Comparison of ENCODE assay signal across 9 cellular contexts in genomic region chr22:24273031-24273430, GRCh38. TPM values are rescaled to one million over a fixed set of nuclear protein-coding genes. Genes with fewer than 3 reads are reported as not detected.
DNase-seq lines count a peak whose midpoint lies in the region; ATAC-seq, FAIRE-seq and TF ChIP-seq lines count a peak whose summit lies in the region.
"Not testable (repeated sequence)": the region's sequence is repeated elsewhere in the genome, so short reads cannot be mapped to it uniquely, and the experiment has no call there.
"Had no signal": no experiment of that assay in that cellular context is flagged by ENCODE, and none has a peak within 500 bp of the region (broad histone marks: within the 10 kb centered on the region; RNA-seq: fewer than 3 reads in every experiment).

No MANE protein-coding gene starts in this region.

- not testable (repeated sequence) for H3K36me3 Mint-ChIP-seq in CD4-positive, CD25-positive, alpha-beta regulatory T cell; IgD-negative memory B cell
- H3K36me3 Mint-ChIP-seq in activated CD4-positive, alpha-beta memory T cell treated with anti-CD3 and anti-CD28 coated beads for 36 hours, result peaks cover 11% of the 10 kb centered on the region
- H3K36me3 Mint-ChIP-seq in activated naive CD4-positive, alpha-beta T cell treated with anti-CD3 and anti-CD28 coated beads, Interleukin-2, amount 50 U/mL, for 72 hours, result peaks cover 10 to 16% of the 10 kb centered on the region in 2 donors
- peaks cover 16% of the 10 kb centered on the region for H3K36me3 Mint-ChIP-seq in nephron (ENCODE audit: low read depth)
- H3K36me3 Mint-ChIP-seq in stimulated activated naive CD8-positive, alpha-beta T cell treated with anti-CD3 and anti-CD28 coated beads, Interleukin-15, Interleukin-2, amounts not matched to agents 100 ng/mL and 50 ng/mL, for 24 hours (ENCODE audit: low read depth), result peaks cover 19% of the 10 kb centered on the region

- H3K4me2 ChIP-seq in endothelial cell of umbilical vein (ENCODE audit: insufficient read depth, low read length), result not testable (repeated sequence)

- peaks cover 22 to 44% (median 24%) of the 10 kb centered on the region in 4 donors for H3K4me1 Mint-ChIP-seq in CD4-positive, CD25-positive, alpha-beta regulatory T cell
- peaks cover 31 to 36% (median 32%) of the 10 kb centered on the region in 3 donors for H3K4me1 Mint-ChIP-seq in IgD-negative memory B cell
- peaks cover 44% of the 10 kb centered on the region for H3K4me1 Mint-ChIP-seq in activated CD4-positive, alpha-beta memory T cell treated with anti-CD3 and anti-CD28 coated beads for 36 hours (ENCODE audit: low read depth)
- H3K4me1 Mint-ChIP-seq in nephron, result peaks cover 36% of the 10 kb centered on the region
- H3K4me1 Mint-ChIP-seq in stimulated activated naive CD8-positive, alpha-beta T cell treated with anti-CD3 and anti-CD28 coated beads, Interleukin-15, Interleukin-2, amounts not matched to agents 100 ng/mL and 50 ng/mL, for 24 hours (ENCODE audit: low read depth), result peaks cover 53% of the 10 kb centered on the region

- not testable (repeated sequence) for TF ChIP-seq CTCF in endothelial cell of umbilical vein (IDR thresholded peaks at IDR 0.05; ENCODE audit: extremely low read depth in 1 of 2, insufficient read depth in 1 of 2, low read depth in 1 of 2, low read length in 2 of 2); nephron (IDR thresholded peaks at IDR 0.05; ENCODE audit: unreplicated experiment in 3 of 3)

- H3K4me1 ChIP-seq in CD4-positive, CD25-positive, alpha-beta regulatory T cell (ENCODE audit: control insufficient read depth, insufficient read depth, low read length, poor library complexity, severe bottlenecking), result peaks cover 19% of the 10 kb centered on the region
- peaks cover 12% of the 10 kb centered on the region for H3K4me1 ChIP-seq in endothelial cell of umbilical vein (ENCODE audit: control insufficient read depth, extremely low read depth, insufficient read depth, low read length)

- DNase-seq in CD4-positive, CD25-positive, alpha-beta regulatory T cell, result peak in 1 of 3 donors; percentile 10
- not testable (repeated sequence) for DNase-seq in SK-N-MC (ENCODE audit: low read depth, low spot score); activated CD4-positive, alpha-beta memory T cell treated with anti-CD3 and anti-CD28 coated beads for 36 hours; activated naive CD4-positive, alpha-beta T cell treated with anti-CD3 and anti-CD28 coated beads, Interleukin-2, amount 50 U/mL, for 72 hours (ENCODE audit: low spot score in 2 of 2); endothelial cell of umbilical vein (ENCODE audit: low read depth, low spot score)

- ATAC-seq in CD4-positive, CD25-positive, alpha-beta regulatory T cell (ENCODE audit: low read depth in 2 of 2), result not testable (repeated sequence)
- peak; percentile 53 to 73 for ATAC-seq in activated naive CD4-positive, alpha-beta T cell treated with anti-CD3 and anti-CD28 coated beads, Interleukin-2, amount 50 U/mL, for 72 hours

- H3K4me3 ChIP-seq in CD4-positive, CD25-positive, alpha-beta regulatory T cell (ENCODE audit: low read depth, low read length), result peak overlapping the region; percentile 35
- H3K4me3 ChIP-seq in SK-N-MC, result peak overlapping the region; percentile 16; the same call in 1 of the 2 replicates
- H3K4me3 ChIP-seq in endothelial cell of umbilical vein (replicated peaks in 1 of 3; ENCODE audit: insufficient read depth in 1 of 3, low read depth in 1 of 3, low read length in 3 of 3), result not testable (repeated sequence)

- dilution Hi-C loops in endothelial cell of umbilical vein (cut with MboI; ENCODE audit: extremely low pct_ligation_motif_present, low sequenced_read_pairs), result not testable (repeated sequence)

- not testable (repeated sequence) for H3K9me1 ChIP-seq in endothelial cell of umbilical vein (replicated peaks; ENCODE audit: control insufficient read depth, extremely low read depth, insufficient read depth, low read length)

- not testable (repeated sequence) for H3K9ac ChIP-seq in SK-N-MC (ENCODE audit: insufficient read length); endothelial cell of umbilical vein (replicated peaks; ENCODE audit: extremely low read depth, insufficient read depth, low read length)

- BruUV-seq in endothelial cell of umbilical vein (replicated peaks; lab: Mats Ljungman, UMichigan), result not testable (repeated sequence)

- not testable (repeated sequence) for H2AFZ ChIP-seq in endothelial cell of umbilical vein (ENCODE audit: low read depth, low read length)

- H3K9me3 ChIP-seq in CD4-positive, CD25-positive, alpha-beta regulatory T cell (ENCODE audit: control insufficient read depth in 2 of 2, low read length in 2 of 2); SK-N-MC (ENCODE audit: low read depth, low read length); endothelial cell of umbilical vein (replicated peaks; ENCODE audit: control insufficient read depth, insufficient read depth, low read length): not testable (repeated sequence)

- H3K79me2 ChIP-seq in endothelial cell of umbilical vein (ENCODE audit: control insufficient read depth, insufficient read depth, low read length), result peaks cover 62% of the 10 kb centered on the region

- intact Hi-C loops in activated CD4-positive, alpha-beta memory T cell treated with anti-CD3 and anti-CD28 coated beads for 36 hours (cut with micrococcal nuclease), result loop anchor here (1.0 to 5.0 kb wide), 2 partner anchors 12 to 159 kb away; no protein-coding TSS in a partner anchor
- intact Hi-C loops in endothelial cell of umbilical vein (cut with micrococcal nuclease), result loop anchor here (5.0 kb wide), 1 partner anchor 229 kb away; no protein-coding TSS in a partner anchor

- not testable (repeated sequence) for H3K9me3 Mint-ChIP-seq in CD4-positive, CD25-positive, alpha-beta regulatory T cell; IgD-negative memory B cell; activated CD4-positive, alpha-beta memory T cell treated with anti-CD3 and anti-CD28 coated beads for 36 hours; activated naive CD4-positive, alpha-beta T cell treated with anti-CD3 and anti-CD28 coated beads, Interleukin-2, amount 50 U/mL, for 72 hours; nephron; stimulated activated naive CD8-positive, alpha-beta T cell treated with anti-CD3 and anti-CD28 coated beads, Interleukin-15, Interleukin-2, amounts not matched to agents 100 ng/mL and 50 ng/mL, for 24 hours

- peak; percentile 35 for FAIRE-seq in endothelial cell of umbilical vein (lab: Jason Lieb, UNC)

- not testable (repeated sequence) for TF ChIP-seq POLR2A in endothelial cell of umbilical vein (IDR thresholded peaks at IDR 0.05; ENCODE audit: low read depth, low read length)

- CTCF ChIA-PET in activated CD4-positive, alpha-beta memory T cell treated with anti-CD3 and anti-CD28 coated beads for 36 hours (lab: Charles Lee), result interaction anchor here (3.2 kb wide), 1 partner anchor 13 kb away, joined by 14 read pairs; no protein-coding TSS in a partner anchor
- CTCF ChIA-PET in endothelial cell of umbilical vein (lab: Charles Lee), result not testable (repeated sequence)

- H3K27me3 ChIP-seq in CD4-positive, CD25-positive, alpha-beta regulatory T cell (ENCODE audit: control insufficient read depth, insufficient read depth, low read length); endothelial cell of umbilical vein (ENCODE audit: control insufficient read depth in 2 of 2, insufficient read depth in 2 of 2, low read length in 2 of 2): not testable (repeated sequence)

- not testable (repeated sequence) for H3K27me3 Mint-ChIP-seq in CD4-positive, CD25-positive, alpha-beta regulatory T cell; IgD-negative memory B cell; activated CD4-positive, alpha-beta memory T cell treated with anti-CD3 and anti-CD28 coated beads for 36 hours; nephron (ENCODE audit: low read depth); stimulated activated naive CD8-positive, alpha-beta T cell treated with anti-CD3 and anti-CD28 coated beads, Interleukin-15, Interleukin-2, amounts not matched to agents 100 ng/mL and 50 ng/mL, for 24 hours

- POLR2A ChIA-PET in activated CD4-positive, alpha-beta memory T cell treated with anti-CD3 and anti-CD28 coated beads for 36 hours (lab: Charles Lee), result interaction anchor here (3.0 kb wide), 1 partner anchor 12 kb away, joined by 15 read pairs; no protein-coding TSS in a partner anchor
- POLR2A ChIA-PET in endothelial cell of umbilical vein (lab: Charles Lee), result not testable (repeated sequence)

- not testable (repeated sequence) for H4K20me1 ChIP-seq in endothelial cell of umbilical vein (replicated peaks; ENCODE audit: control insufficient read depth, extremely low read depth, insufficient read depth, low read length)

- H3K4me3 Mint-ChIP-seq in CD4-positive, CD25-positive, alpha-beta regulatory T cell, result peak overlapping the region; percentile 39 to 90 (median 70)
- peak overlapping the region; percentile 84 to 95 (median 91) for H3K4me3 Mint-ChIP-seq in IgD-negative memory B cell
- H3K4me3 Mint-ChIP-seq in activated CD4-positive, alpha-beta memory T cell treated with anti-CD3 and anti-CD28 coated beads for 36 hours, result not testable (repeated sequence)
- H3K4me3 Mint-ChIP-seq in nephron, result peak overlapping the region; percentile 52 to 87 (median 57)
- H3K4me3 Mint-ChIP-seq in stimulated activated naive CD8-positive, alpha-beta T cell treated with anti-CD3 and anti-CD28 coated beads, Interleukin-15, Interleukin-2, amounts not matched to agents 100 ng/mL and 50 ng/mL, for 24 hours, result peak overlapping the region; percentile 87

- not testable (repeated sequence) for H3K27ac Mint-ChIP-seq in CD4-positive, CD25-positive, alpha-beta regulatory T cell; nephron
- H3K27ac Mint-ChIP-seq in IgD-negative memory B cell, result peak overlapping the region in 1 of 3 donors; percentile 33
- H3K27ac Mint-ChIP-seq in activated CD4-positive, alpha-beta memory T cell treated with anti-CD3 and anti-CD28 coated beads for 36 hours, result peak overlapping the region; percentile 42
- H3K27ac Mint-ChIP-seq in activated naive CD4-positive, alpha-beta T cell treated with anti-CD3 and anti-CD28 coated beads, Interleukin-2, amount 50 U/mL, for 72 hours, result peak overlapping the region; percentile 93 to 95
- peak overlapping the region; percentile 82 for H3K27ac Mint-ChIP-seq in stimulated activated naive CD8-positive, alpha-beta T cell treated with anti-CD3 and anti-CD28 coated beads, Interleukin-15, Interleukin-2, amounts not matched to agents 100 ng/mL and 50 ng/mL, for 24 hours

- not testable (repeated sequence) for H3K36me3 ChIP-seq in CD4-positive, CD25-positive, alpha-beta regulatory T cell (ENCODE audit: control insufficient read depth, insufficient read depth, low read length); SK-N-MC (ENCODE audit: insufficient read depth, low read length); endothelial cell of umbilical vein (ENCODE audit: control insufficient read depth in 2 of 2, extremely low read depth in 1 of 2, insufficient read depth in 2 of 2, low read length in 2 of 2)

- H3K27ac ChIP-seq in CD4-positive, CD25-positive, alpha-beta regulatory T cell (ENCODE audit: insufficient read depth, low read length, poor library complexity, severe bottlenecking); SK-N-MC; endothelial cell of umbilical vein (ENCODE audit: insufficient read depth, low read depth, low read length): not testable (repeated sequence)

RNA-seq across cellular contexts. Expression of gene SPECC1L, which starts 2.4 kb away (rescaled TPM):
- total RNA-seq in CD4-positive, CD25-positive, alpha-beta regulatory T cell, result 39.6 TPM
- 1 to 10 TPM; 4.1 to 8.6 (median 5.5) TPM for polyA plus RNA-seq in CD4-positive, CD25-positive, alpha-beta regulatory T cell
- polyA plus RNA-seq in IgD-negative memory B cell (19.3 TPM), endothelial cell of umbilical vein (18.8 and 22.8 TPM in 2 replicates)
- 10 to 100 TPM; 27.7 to 34.3 TPM for total RNA-seq in activated CD4-positive, alpha-beta memory T cell treated with anti-CD3 and anti-CD28 coated beads for 36 hours
- total RNA-seq in activated naive CD4-positive, alpha-beta T cell treated with anti-CD3 and anti-CD28 coated beads, Interleukin-2, amount 50 U/mL, for 72 hours, result 10 to 100 TPM; 32.7 to 38.9 TPM
- total RNA-seq in endothelial cell of umbilical vein, result 63.2 and 79.3 TPM in 2 replicates
- 25.7 and 26.4 TPM in 2 replicates for polyA plus RNA-seq in endothelial cell of umbilical vein (2011; cell fraction: cytosol; rRNA removed)
- polyA plus RNA-seq in endothelial cell of umbilical vein (2011; cell fraction: nucleus; rRNA removed), result 52.7 and 57.4 TPM in 2 replicates
- 29.0 and 36.1 TPM in 2 replicates for polyA plus RNA-seq in endothelial cell of umbilical vein (2012)
- polyA minus RNA-seq in endothelial cell of umbilical vein, result 51.1 and 60.3 TPM in 2 replicates
- 15.2 TPM for polyA minus RNA-seq in endothelial cell of umbilical vein (2011; cell fraction: cytosol; rRNA and poly(A)+ RNA removed)
- 55.3 and 60.1 TPM in 2 replicates for polyA minus RNA-seq in endothelial cell of umbilical vein (2011; cell fraction: nucleus; rRNA and poly(A)+ RNA removed)

RNA-seq across cellular contexts. Expression of gene GGT5, which starts 28.1 kb away (rescaled TPM):
- total RNA-seq in CD4-positive, CD25-positive, alpha-beta regulatory T cell, result not detected
- not detected for polyA plus RNA-seq in CD4-positive, CD25-positive, alpha-beta regulatory T cell
- polyA plus RNA-seq in IgD-negative memory B cell, result not detected
- not detected for total RNA-seq in activated CD4-positive, alpha-beta memory T cell treated with anti-CD3 and anti-CD28 coated beads for 36 hours
- total RNA-seq in activated naive CD4-positive, alpha-beta T cell treated with anti-CD3 and anti-CD28 coated beads, Interleukin-2, amount 50 U/mL, for 72 hours, result under 1 TPM; 0.14 to 0.54 TPM
- 35.1 and 45.9 TPM in 2 replicates for total RNA-seq in endothelial cell of umbilical vein
- 293 and 501 TPM in 2 replicates for polyA plus RNA-seq in endothelial cell of umbilical vein
- polyA plus RNA-seq in endothelial cell of umbilical vein (2011; cell fraction: cytosol; rRNA removed), result 87.8 and 97.1 TPM in 2 replicates
- polyA plus RNA-seq in endothelial cell of umbilical vein (2011; cell fraction: nucleus; rRNA removed), result 197 and 275 TPM in 2 replicates
- polyA plus RNA-seq in endothelial cell of umbilical vein (2012), result 84.1 and 102 TPM in 2 replicates
- polyA minus RNA-seq in endothelial cell of umbilical vein, result 197 and 218 TPM in 2 replicates
- not detected for polyA minus RNA-seq in endothelial cell of umbilical vein (2011; cell fraction: cytosol; rRNA and poly(A)+ RNA removed)
- polyA minus RNA-seq in endothelial cell of umbilical vein (2011; cell fraction: nucleus; rRNA and poly(A)+ RNA removed), result 68.1 and 104 TPM in 2 replicates
- total RNA-seq: M059J had no signal

Comparison
In these comparisons a context has a peak if more than half of its experiments do, and no peak if none do; other contexts are left out.
1. RNA of gene GGT5, which starts 28.1 kb away (total RNA-seq): 35.1 to 45.9 TPM in endothelial cell of umbilical vein; 0.14 to 0.54 TPM in activated naive CD4-positive, alpha-beta T cell treated with anti-CD3 and anti-CD28 coated beads, Interleukin-2, amount 50 U/mL, for 72 hours, not detected in activated CD4-positive, alpha-beta memory T cell treated with anti-CD3 and anti-CD28 coated beads for 36 hours and not detected in CD4-positive, CD25-positive, alpha-beta regulatory T cell (single experiment); every median in the first group is over 10 times any median in the second.